In the genomic region with DNA sequence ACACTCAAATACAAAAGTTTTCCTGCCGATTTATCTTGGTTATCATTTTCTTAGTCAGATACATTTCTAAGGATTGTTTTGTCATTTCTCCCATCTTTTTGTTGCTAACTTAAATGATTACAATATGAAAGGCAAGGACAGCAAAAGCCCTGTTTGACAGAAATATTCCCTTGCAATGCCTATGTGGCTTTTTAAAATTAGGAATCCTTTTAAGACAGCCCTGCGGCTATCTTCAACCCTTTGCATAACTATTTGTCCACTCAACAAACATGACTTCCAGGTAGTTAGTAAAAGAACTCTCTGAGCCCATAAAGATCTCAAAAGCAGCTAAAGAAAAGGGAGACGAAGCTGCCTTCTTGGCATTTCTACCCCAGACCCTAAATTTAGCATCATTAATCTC, we compare ENCODE assay signal across 34 cellular contexts.
"Had no signal": no experiment of that assay in that cellular context is flagged by ENCODE, and none has a peak within 500 bp of the region (broad histone marks: within the 10 kb centered on the region; RNA-seq: fewer than 3 reads in every experiment).

No MANE protein-coding gene starts in this region.

- H3K27ac ChIP-seq: KMS-11 had no signal

- H3K27me3 ChIP-seq: MG63 had no signal

- H3K9me3 ChIP-seq: MG63 had no signal

- H3K4me2 ChIP-seq: KMS-11 had no signal

- H3K36me3 ChIP-seq: MG63 had no signal

- DNase-seq: Karpas-422, Kasumi-1, MG63, MM.1S, MV-4-11, NCI-H1048, NCI-H1092, NCI-H1092 treated with DMSO at 0.1 percent for 48 hours, NCI-H1105, NCI-H1105 treated with DMSO at 0.1 percent for 48 hours, NCI-H1417, NCI-H1417 treated with DMSO at 0.1 percent for 48 hours, NCI-H1436, NCI-H1436 treated with DMSO at 0.1 percent for 48 hours, NCI-H146, NCI-H1694, NCI-H1694 treated with DMSO at 0.1 percent for 48 hours, NCI-H187, NCI-H187 treated with DMSO at 0.1 percent for 48 hours, NCI-H1930, NCI-H2029, NCI-H2029 treated with DMSO at 0.1 percent for 48 hours, NCI-H2081, NCI-H2081 treated with DMSO at 0.1 percent for 48 hours, NCI-H2107, NCI-H2171, NCI-H2171 treated with DMSO at 0.1 percent for 48 hours, NCI-H2227 treated with DMSO at 0.1 percent for 48 hours, NCI-H226, NCI-H345, NCI-H446, NCI-H446 treated with DMSO at 0.1 percent for 48 hours, NCI-H510A had no signal

- H3K4me3 ChIP-seq: MG63 had no signal

- H3K9ac ChIP-seq: KMS-11 had no signal
